ENCODE assay signal across 1 cellular context in the genomic region with DNA sequence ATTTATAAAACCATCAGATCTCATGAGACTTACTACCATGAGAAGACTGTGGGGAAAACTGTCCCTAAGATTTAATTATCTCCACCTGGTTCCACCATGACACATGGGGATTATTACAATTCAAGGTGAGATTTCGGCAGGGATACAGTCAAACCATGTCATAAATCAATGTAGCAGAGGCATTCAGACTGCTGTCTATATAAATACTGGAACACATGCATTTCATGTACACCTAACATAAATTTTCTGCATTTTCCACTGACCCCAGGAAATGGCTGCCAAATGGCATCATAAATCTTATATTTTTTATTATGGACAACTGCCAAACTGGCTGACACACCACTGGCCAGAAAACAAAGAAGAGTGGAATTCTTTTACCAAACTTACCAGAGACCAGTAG.
TF ChIP-seq lines count a peak whose summit lies in the region.

No MANE protein-coding gene starts in this region.

TF ChIP-seq in Ishikawa, 13 proteins besides CTCF, POLR2A, EP300 and RAD21 (continued from another document):
- TF ChIP-seq, protein P1, sequence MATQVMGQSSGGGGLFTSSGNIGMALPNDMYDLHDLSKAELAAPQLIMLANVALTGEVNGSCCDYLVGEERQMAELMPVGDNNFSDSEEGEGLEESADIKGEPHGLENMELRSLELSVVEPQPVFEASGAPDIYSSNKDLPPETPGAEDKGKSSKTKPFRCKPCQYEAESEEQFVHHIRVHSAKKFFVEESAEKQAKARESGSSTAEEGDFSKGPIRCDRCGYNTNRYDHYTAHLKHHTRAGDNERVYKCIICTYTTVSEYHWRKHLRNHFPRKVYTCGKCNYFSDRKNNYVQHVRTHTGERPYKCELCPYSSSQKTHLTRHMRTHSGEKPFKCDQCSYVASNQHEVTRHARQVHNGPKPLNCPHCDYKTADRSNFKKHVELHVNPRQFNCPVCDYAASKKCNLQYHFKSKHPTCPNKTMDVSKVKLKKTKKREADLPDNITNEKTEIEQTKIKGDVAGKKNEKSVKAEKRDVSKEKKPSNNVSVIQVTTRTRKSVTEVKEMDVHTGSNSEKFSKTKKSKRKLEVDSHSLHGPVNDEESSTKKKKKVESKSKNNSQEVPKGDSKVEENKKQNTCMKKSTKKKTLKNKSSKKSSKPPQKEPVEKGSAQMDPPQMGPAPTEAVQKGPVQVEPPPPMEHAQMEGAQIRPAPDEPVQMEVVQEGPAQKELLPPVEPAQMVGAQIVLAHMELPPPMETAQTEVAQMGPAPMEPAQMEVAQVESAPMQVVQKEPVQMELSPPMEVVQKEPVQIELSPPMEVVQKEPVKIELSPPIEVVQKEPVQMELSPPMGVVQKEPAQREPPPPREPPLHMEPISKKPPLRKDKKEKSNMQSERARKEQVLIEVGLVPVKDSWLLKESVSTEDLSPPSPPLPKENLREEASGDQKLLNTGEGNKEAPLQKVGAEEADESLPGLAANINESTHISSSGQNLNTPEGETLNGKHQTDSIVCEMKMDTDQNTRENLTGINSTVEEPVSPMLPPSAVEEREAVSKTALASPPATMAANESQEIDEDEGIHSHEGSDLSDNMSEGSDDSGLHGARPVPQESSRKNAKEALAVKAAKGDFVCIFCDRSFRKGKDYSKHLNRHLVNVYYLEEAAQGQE (IDR thresholded peaks at IDR 0.05; ENCODE audit: low read depth) = no peak
- TF ChIP-seq TEAD4 (IDR thresholded peaks at IDR 0.05) (no peak), EGR1 (IDR thresholded peaks at IDR 0.05) (no peak), YY1 (IDR thresholded peaks at IDR 0.05; ENCODE audit: low read depth) (no peak)
TF ChIP-seq in Ishikawa: peak in this region for 3.
